In the genomic region with DNA sequence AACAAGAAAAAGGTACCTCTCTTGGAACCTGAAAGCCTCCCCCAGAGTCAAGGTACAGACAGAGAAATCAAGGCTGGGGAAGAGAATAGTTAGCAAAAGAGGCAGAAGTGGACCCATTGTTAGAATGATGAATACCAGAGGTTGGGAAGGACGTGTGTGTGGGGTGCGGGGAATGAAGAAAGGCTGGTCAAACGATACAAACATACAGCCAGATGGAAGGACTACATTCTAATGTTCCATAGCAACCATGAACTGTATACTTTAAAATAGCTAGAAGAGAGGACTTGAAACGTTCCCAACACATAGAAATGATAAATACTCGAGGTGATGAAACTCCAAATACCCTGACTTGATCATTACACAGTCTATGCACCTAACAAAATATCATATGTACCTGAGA, we compare ENCODE assay signal across 14 cellular contexts. TPM values are rescaled to one million over a fixed set of nuclear protein-coding genes. Genes with fewer than 3 reads are reported as not detected.
DNase-seq lines count a peak whose midpoint lies in the region; ATAC-seq, FAIRE-seq and TF ChIP-seq lines count a peak whose summit lies in the region.
"Had no signal": no experiment of that assay in that cellular context is flagged by ENCODE, and none has a peak within 500 bp of the region (broad histone marks: within the 10 kb centered on the region; RNA-seq: fewer than 3 reads in every experiment).

No MANE protein-coding gene starts in this region.

- H3K4me3 ChIP-seq in CD4-positive, CD25-positive, alpha-beta regulatory T cell (ENCODE audit: low read depth, low read length), result no peak overlapping the region
- H3K4me3 ChIP-seq in psoas muscle (no peak overlapping the region), prostate gland (no peak overlapping the region)
- H3K4me3 ChIP-seq: testis had no signal

- H3K9me3 Mint-ChIP-seq in CD4-positive, CD25-positive, alpha-beta regulatory T cell, result no peaks in the 10 kb centered on the region
- no peaks in the 10 kb centered on the region for H3K9me3 Mint-ChIP-seq in activated naive CD8-positive, alpha-beta T cell treated with anti-CD3 and anti-CD28 coated beads, Interleukin-2, amount 50 U/mL, for 24 hours

- H3K36me3 Mint-ChIP-seq in CD4-positive, CD25-positive, alpha-beta regulatory T cell, result peaks cover 50% of the 10 kb centered on the region
- H3K36me3 Mint-ChIP-seq in activated naive CD8-positive, alpha-beta T cell treated with anti-CD3 and anti-CD28 coated beads, Interleukin-2, amount 50 U/mL, for 24 hours (ENCODE audit: low read depth), result peaks cover 48% of the 10 kb centered on the region

- intact Hi-C loops in psoas muscle (cut with DNase I) (no loop called here), prostate gland (cut with DNase I) (no loop called here)

- H3K9me3 ChIP-seq in CD4-positive, CD25-positive, alpha-beta regulatory T cell (ENCODE audit: control insufficient read depth in 2 of 2, low read length in 2 of 2), result no peaks in the 10 kb centered on the region
- no peaks in the 10 kb centered on the region for H3K9me3 ChIP-seq in psoas muscle
- H3K9me3 ChIP-seq in prostate gland, result no peaks in the 10 kb centered on the region
- H3K9me3 ChIP-seq: testis had no signal

- peak overlapping the region; percentile 26 to 93 (median 50) for H3K4me3 Mint-ChIP-seq in CD4-positive, CD25-positive, alpha-beta regulatory T cell
- no peak overlapping the region for H3K4me3 Mint-ChIP-seq in activated naive CD8-positive, alpha-beta T cell treated with anti-CD3 and anti-CD28 coated beads, Interleukin-2, amount 50 U/mL, for 24 hours

- TF ChIP-seq POLR2A in GM12891 (IDR thresholded peaks at IDR 0.05; ENCODE audit: low read depth, low read length), result no peak
- no peak for TF ChIP-seq POLR2A in prostate gland (IDR thresholded peaks at IDR 0.05)

- H3K4me1 ChIP-seq in CD4-positive, CD25-positive, alpha-beta regulatory T cell (ENCODE audit: control insufficient read depth, insufficient read depth, low read length, poor library complexity, severe bottlenecking), result peaks cover 100% of the 10 kb centered on the region
- H3K4me1 ChIP-seq in psoas muscle, result peaks cover 83% of the 10 kb centered on the region
- no peaks in the 10 kb centered on the region for H3K4me1 ChIP-seq in prostate gland (replicated peaks)

- FAIRE-seq in GM12891 (lab: Jason Lieb, UNC), result peak; percentile 5
- FAIRE-seq: endometrium had no signal

- H3K27me3 Mint-ChIP-seq in CD4-positive, CD25-positive, alpha-beta regulatory T cell, result no peaks in the 10 kb centered on the region
- H3K27me3 Mint-ChIP-seq in activated naive CD8-positive, alpha-beta T cell treated with anti-CD3 and anti-CD28 coated beads, Interleukin-2, amount 50 U/mL, for 24 hours, result no peaks in the 10 kb centered on the region

- TF ChIP-seq CTCF in psoas muscle (IDR thresholded peaks at IDR 0.05), result no peak
- no peak for TF ChIP-seq CTCF in prostate gland (IDR thresholded peaks at IDR 0.05)

- peaks cover 28% of the 10 kb centered on the region for H3K36me3 ChIP-seq in CD4-positive, CD25-positive, alpha-beta regulatory T cell (ENCODE audit: control insufficient read depth, insufficient read depth, low read length)
- H3K36me3 ChIP-seq in psoas muscle (ENCODE audit: insufficient read depth in 1 of 2, low read depth in 1 of 2) (no peaks in the 10 kb centered on the region), prostate gland (no peaks in the 10 kb centered on the region)

- no peak for ATAC-seq in CD4-positive, CD25-positive, alpha-beta regulatory T cell (ENCODE audit: low read depth in 2 of 2)
- no peak for ATAC-seq in activated naive CD8-positive, alpha-beta T cell treated with anti-CD3 and anti-CD28 coated beads, Interleukin-2, amount 50 U/mL, for 24 hours
- no peak for ATAC-seq in psoas muscle

- H3K4me1 Mint-ChIP-seq in CD4-positive, CD25-positive, alpha-beta regulatory T cell, result peaks cover 35 to 96% (median 72%) of the 10 kb centered on the region in 4 donors
- H3K4me1 Mint-ChIP-seq in activated naive CD8-positive, alpha-beta T cell treated with anti-CD3 and anti-CD28 coated beads, Interleukin-2, amount 50 U/mL, for 24 hours, result peaks cover 87% of the 10 kb centered on the region

- peak overlapping the region; percentile 95 for H3K27ac ChIP-seq in CD4-positive, CD25-positive, alpha-beta regulatory T cell (ENCODE audit: insufficient read depth, low read length, poor library complexity, severe bottlenecking)
- H3K27ac ChIP-seq in psoas muscle, result peak overlapping the region; percentile 88
- no peak overlapping the region for H3K27ac ChIP-seq in prostate gland
- H3K27ac ChIP-seq: testis had no signal

- 59 to 78% (median 68%) methylated on average over 5 of the region's 5 CpGs for WGBS in psoas muscle, 3 donors
- 61% methylated on average over 5 of the region's 5 CpGs for WGBS in prostate gland

- peak overlapping the region; percentile 79 to 98 (median 97) for H3K27ac Mint-ChIP-seq in CD4-positive, CD25-positive, alpha-beta regulatory T cell
- H3K27ac Mint-ChIP-seq in activated naive CD8-positive, alpha-beta T cell treated with anti-CD3 and anti-CD28 coated beads, Interleukin-2, amount 50 U/mL, for 24 hours, result peak overlapping the region; percentile 30

- DNase-seq in CD4-positive, CD25-positive, alpha-beta regulatory T cell, result no peak
- no peak for DNase-seq in GM12891 (ENCODE audit: insufficient read length, low spot score)
- DNase-seq in activated naive CD8-positive, alpha-beta T cell treated with anti-CD3 and anti-CD28 coated beads, Interleukin-2, amount 50 U/mL, for 24 hours, result no peak
- no peak for DNase-seq in psoas muscle
- no peak for DNase-seq in iPS-NIHi11 (ENCODE audit: low spot score)
- no peak for DNase-seq in SIG-M5 treated with dmso at 0.1 percent for 504 hours (lab: John Stamatoyannopoulos, UW; ENCODE audit: unreplicated experiment)
- DNase-seq in prostate gland (ENCODE audit: low spot score), result no peak
- DNase-seq: activated naive CD4-positive, alpha-beta T cell treated with Interleukin-2 at 50 U/mL for 16 hours; mesendoderm; NCI-H1694; NCI-H526 treated with DMSO at 0.1 percent for 48 hours; stimulated activated CD4-positive, alpha-beta T cell treated with anti-CD3 and anti-CD28 coated beads, Interleukin-12 subunit alpha, Interleukin-12 subunit beta, amount 100 ng/mL, for 4 hours; testis had no signal

- no peaks in the 10 kb centered on the region for H3K27me3 ChIP-seq in CD4-positive, CD25-positive, alpha-beta regulatory T cell (ENCODE audit: control insufficient read depth, insufficient read depth, low read length)
- H3K27me3 ChIP-seq in psoas muscle (ENCODE audit: insufficient read depth in 3 of 3, low read length in 2 of 3), result no peaks in the 10 kb centered on the region
- no peaks in the 10 kb centered on the region for H3K27me3 ChIP-seq in prostate gland (replicated peaks; ENCODE audit: insufficient read depth)
- H3K27me3 ChIP-seq: testis had no signal

TF ChIP-seq in GM12891, 5 proteins besides CTCF, POLR2A, EP300 and RAD21:
- TF ChIP-seq TAF1 (IDR thresholded peaks at IDR 0.05; ENCODE audit: low read depth, low read length), result no peak
- no peak for TF ChIP-seq POLR2AphosphoS5 (IDR thresholded peaks at IDR 0.05; ENCODE audit: low read depth, low read length)
- TF ChIP-seq SPI1 (IDR thresholded peaks at IDR 0.05; ENCODE audit: low read depth, low read length), result no peak
- no peak for TF ChIP-seq POU2F2 (IDR thresholded peaks at IDR 0.05; ENCODE audit: low read depth, low read length)
- no peak for TF ChIP-seq PAX5 (IDR thresholded peaks at IDR 0.05; ENCODE audit: insufficient read depth, low read length, severe bottlenecking)
TF ChIP-seq in GM12891: peak in this region for 0.

RNA-seq across cellular contexts. Expression of a gene that starts 7.1 kb away (rescaled TPM):
- 104 TPM for total RNA-seq in CD4-positive, CD25-positive, alpha-beta regulatory T cell
- 10 to 100 TPM; 78.2 to 97.0 (median 87.7) TPM for polyA plus RNA-seq in CD4-positive, CD25-positive, alpha-beta regulatory T cell
- 37.1 TPM for polyA plus RNA-seq in GM12891 (2012; ENCODE audit: low read depth, missing spikeins)
- total RNA-seq in psoas muscle (10 to 100 TPM; 58.8 to 96.9 (median 65.9) TPM), prostate gland (10 to 100 TPM; 28.2 to 53.8 TPM)
- 100 to 1,000 TPM in 1 of 3 donors, 10 to 100 TPM in 2; 27.0 to 180 (median 70.7) TPM for polyA plus RNA-seq in psoas muscle

RNA-seq across cellular contexts. Expression of a gene that starts 36.2 kb away (rescaled TPM):
- 12.0 TPM for total RNA-seq in CD4-positive, CD25-positive, alpha-beta regulatory T cell
- polyA plus RNA-seq in CD4-positive, CD25-positive, alpha-beta regulatory T cell, result 1 to 10 TPM; 4.7 to 8.7 (median 6.1) TPM
- polyA plus RNA-seq in GM12891 (2012; ENCODE audit: low read depth, missing spikeins), result 67.3 TPM
- total RNA-seq in psoas muscle, result 10 to 100 TPM in 2 of 4 donors, 1 to 10 TPM in 2; 4.0 to 12.1 (median 8.0) TPM
- 10 to 100 TPM in 1 of 3 donors, 1 to 10 TPM in 2; 3.0 to 11.6 (median 6.9) TPM for polyA plus RNA-seq in psoas muscle
- total RNA-seq in prostate gland, result 10 to 100 TPM; 48.9 to 60.0 TPM

RNA-seq across cellular contexts. Expression of a gene that starts 59.2 kb away (rescaled TPM):
- 364 TPM for total RNA-seq in CD4-positive, CD25-positive, alpha-beta regulatory T cell
- 100 to 1,000 TPM; 171 to 329 (median 244) TPM for polyA plus RNA-seq in CD4-positive, CD25-positive, alpha-beta regulatory T cell
- polyA plus RNA-seq in GM12891 (2012; ENCODE audit: low read depth, missing spikeins), result 409 TPM
- total RNA-seq in psoas muscle, result 100 to 1,000 TPM; 133 to 234 (median 154) TPM
- polyA plus RNA-seq in psoas muscle, result 100 to 1,000 TPM in 2 of 3 donors, 10 to 100 TPM in 1; 81.4 to 129 (median 112) TPM
- total RNA-seq in prostate gland, result 100 to 1,000 TPM in 1 of 2 donors, 10 to 100 TPM in 1; 85.7 to 184 TPM

Comparison
In these comparisons a context has a peak if more than half of its experiments do, and no peak if none do; other contexts are left out.
1. H3K27ac ChIP-seq: peak in CD4-positive, CD25-positive, alpha-beta regulatory T cell (single experiment) and psoas muscle (single experiment); none in prostate gland (0 of 2).